15 cellular contexts compared by ENCODE assay signal in genomic region chr16:49011807-49012345, GRCh38.
DNase-seq lines count a peak whose midpoint lies in the region; ATAC-seq and TF ChIP-seq lines count a peak whose summit lies in the region.
"Had no signal": no experiment of that assay in that cellular context is flagged by ENCODE, and none has a peak within 500 bp of the region (broad histone marks: within the 10 kb centered on the region; RNA-seq: fewer than 3 reads in every experiment).

No MANE protein-coding gene starts in this region.

- H3K9me3 ChIP-seq in vagina = no peaks in the 10 kb centered on the region
- H3K9me3 ChIP-seq in BE2C = no peaks in the 10 kb centered on the region

- H3K27me3 ChIP-seq in vagina (no peaks in the 10 kb centered on the region), BE2C (no peaks in the 10 kb centered on the region)
- H3K27me3 ChIP-seq: BLaER1 treated with 17β-estradiol and CSF1 and Interleukin-3, amounts not matched to agents 10 nM and 100 nM had no signal

- TF ChIP-seq POLR2A in vagina (IDR thresholded peaks at IDR 0.05) = no peak

- no peak overlapping the region for H3K4me3 ChIP-seq in vagina
- H3K4me3 ChIP-seq in BE2C (ENCODE audit: low read depth, low read length) = no peak overlapping the region
- H3K4me3 ChIP-seq: BLaER1 treated with 17β-estradiol and CSF1 and Interleukin-3, amounts not matched to agents 10 nM and 100 nM had no signal

- H3K36me3 ChIP-seq in vagina (no peaks in the 10 kb centered on the region), BE2C (no peaks in the 10 kb centered on the region)
- H3K36me3 ChIP-seq: BLaER1 treated with 17β-estradiol and CSF1 and Interleukin-3, amounts not matched to agents 10 nM and 100 nM had no signal

- H3K36me3 Mint-ChIP-seq in progenitor cell of endocrine pancreas (ENCODE audit: insufficient read depth) = no peaks in the 10 kb centered on the region
- no peaks in the 10 kb centered on the region for H3K36me3 Mint-ChIP-seq in activated naive CD4-positive, alpha-beta T cell treated with anti-CD3 and anti-CD28 coated beads, Interleukin-2, amount 50 U/mL, for 72 hours
- H3K36me3 Mint-ChIP-seq: CD4-positive, CD25-positive, alpha-beta regulatory T cell had no signal

- H3K4me1 ChIP-seq in vagina (peaks cover 51% of the 10 kb centered on the region), BE2C (no peaks in the 10 kb centered on the region)
- H3K4me1 ChIP-seq: BLaER1 treated with 17β-estradiol and CSF1 and Interleukin-3, amounts not matched to agents 10 nM and 100 nM had no signal

- H3K4me1 Mint-ChIP-seq in progenitor cell of endocrine pancreas (ENCODE audit: low read depth) = peaks cover 3% of the 10 kb centered on the region
- H3K4me1 Mint-ChIP-seq: CD4-positive, CD25-positive, alpha-beta regulatory T cell had no signal

- no peak overlapping the region for H3K4me3 Mint-ChIP-seq in progenitor cell of endocrine pancreas (ENCODE audit: low read depth)
- H3K4me3 Mint-ChIP-seq: CD4-positive, CD25-positive, alpha-beta regulatory T cell had no signal

- TF ChIP-seq CTCF in progenitor cell of endocrine pancreas (IDR thresholded peaks at IDR 0.05; ENCODE audit: unreplicated experiment) (no peak), vagina (IDR thresholded peaks at IDR 0.05) (no peak), BE2C (IDR thresholded peaks at IDR 0.05; ENCODE audit: low read depth, low read length) (no peak)

- peaks cover 11% of the 10 kb centered on the region for H3K27me3 Mint-ChIP-seq in progenitor cell of endocrine pancreas

- peak overlapping the region; percentile 26 for H3K27ac Mint-ChIP-seq in progenitor cell of endocrine pancreas
- no peak overlapping the region for H3K27ac Mint-ChIP-seq in activated naive CD4-positive, alpha-beta T cell treated with anti-CD3 and anti-CD28 coated beads, Interleukin-2, amount 50 U/mL, for 72 hours
- H3K27ac Mint-ChIP-seq: CD4-positive, CD25-positive, alpha-beta regulatory T cell had no signal

- no peak overlapping the region for H3K27ac ChIP-seq in vagina
- H3K27ac ChIP-seq: 22Rv1; BLaER1 treated with 17β-estradiol and CSF1 and Interleukin-3, amounts not matched to agents 10 nM and 100 nM had no signal

- intact Hi-C loops in vagina (cut with DNase I) = no loop called here

- no peaks in the 10 kb centered on the region for H3K9me3 Mint-ChIP-seq in progenitor cell of endocrine pancreas (ENCODE audit: low read depth)
- H3K9me3 Mint-ChIP-seq in activated naive CD4-positive, alpha-beta T cell treated with anti-CD3 and anti-CD28 coated beads, Interleukin-2, amount 50 U/mL, for 72 hours = peaks cover 4 to 5% of the 10 kb centered on the region in 2 donors

- peak; percentile 19 for DNase-seq in DMS 273 (lab: John Stamatoyannopoulos, UW; ENCODE audit: unreplicated experiment)
- no peak for DNase-seq in DMS 273 treated with DMSO at 0.1 percent for 48 hours (lab: John Stamatoyannopoulos, UW)
- DNase-seq in kidney tubule cell (ENCODE audit: low spot score) = peak; percentile 20
- no peak for DNase-seq in progenitor cell of endocrine pancreas (ENCODE audit: low spot score, unreplicated experiment)
- peak; percentile 54 to 58 for DNase-seq in vagina (ENCODE audit: extremely low spot score in 2 of 2)
- DNase-seq in BE2C = no peak
- no peak for DNase-seq in activated naive CD4-positive, alpha-beta T cell treated with anti-CD3 and anti-CD28 coated beads, Interleukin-2, amount 50 U/mL, for 72 hours (ENCODE audit: low spot score in 2 of 2)
- DNase-seq: AML-193; CD4-positive, CD25-positive, alpha-beta regulatory T cell; GF-D8 had no signal

- ATAC-seq in activated naive CD4-positive, alpha-beta T cell treated with anti-CD3 and anti-CD28 coated beads, Interleukin-2, amount 50 U/mL, for 72 hours = no peak
- no peak for ATAC-seq in HG03354 (IDR thresholded peaks at IDR 0.05; ENCODE audit: poor library complexity, severe bottlenecking, unreplicated experiment)
- ATAC-seq: HCT116, HepG2 had no signal

Comparison
In these comparisons a context has a peak if more than half of its experiments do, and no peak if none do; other contexts are left out.
1. DNase-seq: peak in DMS 273 (single experiment), kidney tubule cell (single experiment) and vagina (2 of 2); none in DMS 273 treated with DMSO at 0.1 percent for 48 hours (single experiment), progenitor cell of endocrine pancreas (single experiment), BE2C (single experiment) and activated naive CD4-positive, alpha-beta T cell treated with anti-CD3 and anti-CD28 coated beads, Interleukin-2, amount 50 U/mL, for 72 hours (0 of 2).